1 cellular context compared by ENCODE assay signal in genomic region chr1:206484901-206485300, GRCh38.
TF ChIP-seq lines count a peak whose summit lies in the region.

No MANE protein-coding gene starts in this region.

TF ChIP-seq in K562, 482 proteins besides CTCF, POLR2A, EP300 and RAD21:
- TF ChIP-seq CBFA2T3 (IDR thresholded peaks at IDR 0.05) (no peak), TFAM (CRISPR knock-in tag; conservative IDR thresholded peaks at IDR 0.05) (no peak), ZNF561 (CRISPR knock-in tag; conservative IDR thresholded peaks at IDR 0.05) (no peak), KLF16 (IDR thresholded peaks at IDR 0.05) (no peak), DDX20 (tag; IDR thresholded peaks at IDR 0.05; ENCODE audit: low read depth) (no peak), KDM2B (CRISPR knock-in tag; IDR thresholded peaks at IDR 0.05) (no peak)
- TF ChIP-seq, protein P1, sequence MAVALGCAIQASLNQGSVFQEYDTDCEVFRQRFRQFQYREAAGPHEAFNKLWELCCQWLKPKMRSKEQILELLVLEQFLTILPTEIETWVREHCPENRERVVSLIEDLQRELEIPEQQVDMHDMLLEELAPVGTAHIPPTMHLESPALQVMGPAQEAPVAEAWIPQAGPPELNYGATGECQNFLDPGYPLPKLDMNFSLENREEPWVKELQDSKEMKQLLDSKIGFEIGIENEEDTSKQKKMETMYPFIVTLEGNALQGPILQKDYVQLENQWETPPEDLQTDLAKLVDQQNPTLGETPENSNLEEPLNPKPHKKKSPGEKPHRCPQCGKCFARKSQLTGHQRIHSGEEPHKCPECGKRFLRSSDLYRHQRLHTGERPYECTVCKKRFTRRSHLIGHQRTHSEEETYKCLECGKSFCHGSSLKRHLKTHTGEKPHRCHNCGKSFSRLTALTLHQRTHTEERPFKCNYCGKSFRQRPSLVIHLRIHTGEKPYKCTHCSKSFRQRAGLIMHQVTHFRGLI (CRISPR knock-in tag; IDR thresholded peaks at IDR 0.05) = no peak
